8 cellular contexts compared by ENCODE assay signal in the genomic region with DNA sequence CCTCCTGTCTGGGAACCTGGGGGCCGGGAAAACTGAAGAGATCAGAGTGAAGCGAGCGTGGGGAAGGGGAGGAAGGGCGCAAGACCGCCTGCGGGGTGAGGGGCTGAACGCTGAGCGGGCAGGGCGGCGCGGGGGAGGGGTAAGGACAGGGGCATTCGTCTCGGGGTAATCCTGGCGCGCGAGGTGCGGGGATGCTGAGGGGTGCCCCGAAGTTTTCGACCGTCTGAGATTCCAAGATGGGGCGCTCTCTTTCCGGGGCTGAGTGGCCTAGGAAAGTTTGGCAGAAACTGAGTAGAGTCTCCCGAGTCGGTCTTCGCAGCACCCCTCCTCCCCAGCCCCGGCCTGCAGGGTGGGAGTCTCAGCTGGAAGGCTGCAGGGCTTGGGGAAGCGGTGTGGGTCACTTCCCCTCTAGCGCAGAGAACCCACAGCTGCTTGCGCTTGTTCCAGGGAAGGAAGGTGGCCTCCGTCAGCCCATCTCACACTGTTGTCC. TPM values are rescaled to one million over a fixed set of nuclear protein-coding genes. Genes with fewer than 3 reads are reported as not detected.
DNase-seq lines count a peak whose midpoint lies in the region; ATAC-seq, FAIRE-seq and TF ChIP-seq lines count a peak whose summit lies in the region.

No MANE protein-coding gene starts in this region.

- H3K36me3 ChIP-seq in MM.1S (replicated peaks; ENCODE audit: insufficient read depth, low read length): peaks cover 3% of the 10 kb centered on the region; the same call in 1 of the 2 replicates
- peaks cover 10 to 20% of the 10 kb centered on the region in 2 experiments for H3K36me3 ChIP-seq in mesenchymal stem cell (ENCODE audit: control insufficient read depth in 1 of 2, insufficient read depth in 2 of 2, low read depth in 1 of 2, low read length in 2 of 2)
- peaks cover 0 to 15% (median 7%) of the 10 kb centered on the region in 4 donors for H3K36me3 ChIP-seq in upper lobe of left lung

- H3K79me1 ChIP-seq in mesenchymal stem cell (replicated peaks; ENCODE audit: low read length, poor library complexity, severe bottlenecking): peaks cover 2% of the 10 kb centered on the region

- H3K79me2 ChIP-seq in MM.1S (ENCODE audit: low read length): 0 out of 2 replicates have a peak, but pooled peaks cover 3% of the 10 kb centered on the region

- intact Hi-C loops in CD4-positive, alpha-beta T cell (cut with DNase I, micrococcal nuclease): loop anchor here (5.0 kb wide), 2 partner anchors 68 to 153 kb away; partner anchors contain the start of gene GPR142 (in 1 of the 2)
- intact Hi-C loops in MCF 10A (cut with micrococcal nuclease): loop anchor here (2.0 to 5.0 kb wide), 2 partner anchors 68 to 147 kb away; partner anchors contain the start of gene BTBD17

- peak in 1 of 10 experiments; percentile 37 for DNase-seq in CD4-positive, alpha-beta T cell
- no peak for DNase-seq in MM.1S
- DNase-seq in MCF 10A (ENCODE audit: unreplicated experiment): no peak
- no peak for DNase-seq in mesenchymal stem cell
- no peak for DNase-seq in upper lobe of left lung
- DNase-seq in SW480 (ENCODE audit: low spot score): no peak
- no peak for DNase-seq in urothelium cell line (ENCODE audit: low spot score)

- no peak overlapping the region for H3K4ac ChIP-seq in mesenchymal stem cell (ENCODE audit: low read depth in 1 of 2, low read length in 2 of 2)

- peak overlapping the region; percentile 74 for H3K27ac Mint-ChIP-seq in CD4-positive, alpha-beta T cell
- H3K27ac Mint-ChIP-seq in MCF 10A (ENCODE audit: low read depth, unreplicated experiment): no peak overlapping the region

- peaks cover 10% of the 10 kb centered on the region; the same call in 1 of the 2 replicates for H3K4me1 ChIP-seq in MM.1S (ENCODE audit: low read length)
- peaks cover 39% of the 10 kb centered on the region for H3K4me1 ChIP-seq in mesenchymal stem cell (ENCODE audit: control insufficient read depth, insufficient read depth, low read depth, low read length)
- H3K4me1 ChIP-seq in upper lobe of left lung: peaks cover 34 to 44% (median 37%) of the 10 kb centered on the region in 4 donors

- peak overlapping the region; percentile 68 for H2BK15ac ChIP-seq in mesenchymal stem cell (ENCODE audit: low read depth, poor library complexity, severe bottlenecking)

- POLR2A ChIA-PET in CD4-positive, alpha-beta T cell (lab: Charles Lee): interaction anchor here (0.9 to 2.7 kb wide), 6 partner anchors 10 to 71 kb away, joined by 3 to 28 read pairs (median 10); partner anchors contain the start of genes DNAI2 and RPL38
- POLR2A ChIA-PET in MCF 10A (lab: Yijun Ruan, JAX): interaction anchor here (0.7 kb wide), 1 partner anchor 543 kb away, joined by 3 read pairs; no protein-coding TSS in a partner anchor

- peaks cover 46% of the 10 kb centered on the region for H3K4me1 Mint-ChIP-seq in CD4-positive, alpha-beta T cell (ENCODE audit: low read depth)
- peaks cover 22% of the 10 kb centered on the region for H3K4me1 Mint-ChIP-seq in MCF 10A (ENCODE audit: insufficient read depth, unreplicated experiment)

- CTCF ChIA-PET in CD4-positive, alpha-beta T cell (lab: Charles Lee): interaction anchor here (2.5 kb wide), 1 partner anchor 10 kb away, joined by 16 read pairs; the partner anchor contains the start of gene RPL38
- CTCF ChIA-PET in MCF 10A (lab: Yijun Ruan, JAX): no interaction called here

- no peak overlapping the region for H2BK120ac ChIP-seq in mesenchymal stem cell (ENCODE audit: low read depth, low read length)

- no peak for TF ChIP-seq POLR2A in upper lobe of left lung (IDR thresholded peaks at IDR 0.05)

- WGBS in mesenchymal stem cell: 9% methylated on average over 19 of the region's 30 CpGs
- WGBS in upper lobe of left lung, 2 donors: 3 to 12% methylated on average over 16 to 30 of the region's 30 CpGs

- peak overlapping the region; percentile 53 for H3K4me3 ChIP-seq in MM.1S (ENCODE audit: low read length)
- H3K4me3 ChIP-seq in mesenchymal stem cell (ENCODE audit: insufficient read depth in 1 of 2, low read depth in 1 of 2, low read length in 2 of 2): peak overlapping the region; percentile 47 to 68
- peak overlapping the region; percentile 52 to 61 (median 58) for H3K4me3 ChIP-seq in upper lobe of left lung

- H3K36me3 Mint-ChIP-seq in CD4-positive, alpha-beta T cell (ENCODE audit: low read depth): peaks cover 35% of the 10 kb centered on the region
- H3K36me3 Mint-ChIP-seq in MCF 10A (ENCODE audit: insufficient read depth, unreplicated experiment): peaks cover 38% of the 10 kb centered on the region

- H3K4me3 Mint-ChIP-seq in CD4-positive, alpha-beta T cell: peak overlapping the region; percentile 89
- H3K4me3 Mint-ChIP-seq in MCF 10A (ENCODE audit: unreplicated experiment): peak overlapping the region; percentile 84

- H3K9ac ChIP-seq in MM.1S (ENCODE audit: low read length): no peak overlapping the region
- no peak overlapping the region for H3K9ac ChIP-seq in mesenchymal stem cell (ENCODE audit: low read length)

- no peak overlapping the region for H4K91ac ChIP-seq in mesenchymal stem cell (ENCODE audit: low read length)

- H3F3A ChIP-seq in MM.1S (ENCODE audit: insufficient read depth, low read length): peaks cover 40% of the 10 kb centered on the region

- H3K23ac ChIP-seq in mesenchymal stem cell (ENCODE audit: low read length in 2 of 2): peak overlapping the region in 1 of 2 experiments; percentile 9

- no peak overlapping the region for H3K27ac ChIP-seq in CD4-positive, alpha-beta T cell (ENCODE audit: low read depth, low read length)
- H3K27ac ChIP-seq in MM.1S (ENCODE audit: low read length) (no peak overlapping the region), mesenchymal stem cell (ENCODE audit: low read length, poor library complexity, severe bottlenecking) (no peak overlapping the region), upper lobe of left lung (peak overlapping the region in 3 of 4 donors; percentile 57 to 81 (median 79))

- no TSS peak for BruUV-seq in MCF 10A (replicated peaks; lab: Mats Ljungman, UMichigan)

- no peaks in the 10 kb centered on the region for H3K27me3 Mint-ChIP-seq in CD4-positive, alpha-beta T cell
- H3K27me3 Mint-ChIP-seq in MCF 10A (ENCODE audit: insufficient read depth, unreplicated experiment): no peaks in the 10 kb centered on the region

- no peak overlapping the region for H3K14ac ChIP-seq in mesenchymal stem cell (ENCODE audit: low read length in 2 of 2)

- H3K27me3 ChIP-seq in CD4-positive, alpha-beta T cell (ENCODE audit: control insufficient read depth, insufficient read depth, low read length): no peaks in the 10 kb centered on the region
- peaks cover 14% of the 10 kb centered on the region for H3K27me3 ChIP-seq in MM.1S (replicated peaks; ENCODE audit: insufficient read depth, low read length)
- peaks cover 20 to 48% of the 10 kb centered on the region in 2 experiments for H3K27me3 ChIP-seq in mesenchymal stem cell (ENCODE audit: control insufficient read depth in 1 of 2, insufficient read depth in 1 of 2, low read length in 2 of 2)
- H3K27me3 ChIP-seq in upper lobe of left lung: no peaks in the 10 kb centered on the region

- H2AK5ac ChIP-seq in mesenchymal stem cell (ENCODE audit: low read length, severe bottlenecking): no peak overlapping the region

- H4K8ac ChIP-seq in mesenchymal stem cell (ENCODE audit: low read length): peak overlapping the region; percentile 55

- no peak overlapping the region for H2BK5ac ChIP-seq in mesenchymal stem cell (ENCODE audit: low read depth, low read length, poor library complexity, severe bottlenecking)

- no peak for FAIRE-seq in urothelium cell line (lab: Jason Lieb, UNC)

- peak overlapping the region in 1 of 2 experiments; percentile 85 for H3K18ac ChIP-seq in mesenchymal stem cell (ENCODE audit: low read depth in 1 of 2, low read length in 2 of 2)

- H3K9me2 ChIP-seq in MM.1S (replicated peaks; ENCODE audit: insufficient read depth, low read length): no peaks in the 10 kb centered on the region

- no peak for TF ChIP-seq EP300 in upper lobe of left lung (IDR thresholded peaks at IDR 0.05)

- no peaks in the 10 kb centered on the region for H3K9me3 Mint-ChIP-seq in CD4-positive, alpha-beta T cell
- H3K9me3 Mint-ChIP-seq in MCF 10A (ENCODE audit: unreplicated experiment): no peaks in the 10 kb centered on the region

- no peak for TF ChIP-seq CTCF in CD4-positive, alpha-beta T cell (IDR thresholded peaks at IDR 0.05)
- TF ChIP-seq CTCF in MM.1S (IDR thresholded peaks at IDR 0.05; ENCODE audit: low read length) (no peak), MCF 10A (IDR thresholded peaks at IDR 0.05; ENCODE audit: unreplicated experiment) (no peak), upper lobe of left lung (IDR thresholded peaks at IDR 0.05) (no peak)

- no peaks in the 10 kb centered on the region for H3K9me3 ChIP-seq in CD4-positive, alpha-beta T cell (ENCODE audit: control insufficient read depth, low read length)
- H3K9me3 ChIP-seq in MM.1S (replicated peaks; ENCODE audit: insufficient read depth, low read length) (no peaks in the 10 kb centered on the region), mesenchymal stem cell (ENCODE audit: control insufficient read depth, low read length) (no peaks in the 10 kb centered on the region), upper lobe of left lung (no peaks in the 10 kb centered on the region)

- peaks cover 21% of the 10 kb centered on the region for H4K20me1 ChIP-seq in MM.1S (ENCODE audit: insufficient read depth, low read length)

- no peak for ATAC-seq in CD4-positive, alpha-beta T cell (ENCODE audit: poor library complexity)
- peak in 1 of 2 donors; percentile 43 for ATAC-seq in upper lobe of left lung (ENCODE audit: low FRiP score in 2 of 2)
- no peak for ATAC-seq in HG02588 (IDR thresholded peaks at IDR 0.05; ENCODE audit: unreplicated experiment)

- peak overlapping the region; percentile 82 for H2AFZ ChIP-seq in MM.1S (ENCODE audit: low read length)
- H2AFZ ChIP-seq in mesenchymal stem cell (ENCODE audit: low read depth, low read length): peak overlapping the region; percentile 54

- H3K4me2 ChIP-seq in MM.1S (ENCODE audit: low read depth, low read length): peak overlapping the region; percentile 74
- peak overlapping the region; percentile 66 for H3K4me2 ChIP-seq in mesenchymal stem cell (ENCODE audit: low read length, poor library complexity, severe bottlenecking)

- no peak overlapping the region for H2BK12ac ChIP-seq in mesenchymal stem cell (ENCODE audit: low read length in 2 of 2)

RNA-seq across cellular contexts. Expression of gene TTYH2, which starts 0.6 kb away (rescaled TPM):
- total RNA-seq in CD4-positive, alpha-beta T cell: 1 to 10 TPM; 4.4 to 5.4 TPM
- total RNA-seq in MCF 10A (2022) (0.12 and 0.66 TPM in 2 replicates), upper lobe of left lung (10 to 100 TPM in 1 of 6 donors, 1 to 10 TPM in 5; 2.4 to 10.5 (median 8.0) TPM)
- 2.0 TPM for polyA plus RNA-seq in mesenchymal stem cell (2013, experiment 1 of 2)
- polyA plus RNA-seq in mesenchymal stem cell (2013, experiment 2 of 2): 2.7 TPM

RNA-seq across cellular contexts. Expression of gene RPL38, which starts 10.5 kb away (rescaled TPM):
- 1,000 to 10,000 TPM; 2,305 to 2,531 TPM for total RNA-seq in CD4-positive, alpha-beta T cell
- total RNA-seq in MCF 10A (2022) (1,197 and 1,378 TPM in 2 replicates), upper lobe of left lung (100 to 1,000 TPM; 334 to 709 (median 485) TPM)
- polyA plus RNA-seq in mesenchymal stem cell (2013, experiment 1 of 2): 3,306 TPM
- polyA plus RNA-seq in mesenchymal stem cell (2013, experiment 2 of 2): 3,256 TPM

Comparison
In these comparisons a context has a peak if more than half of its experiments do, and no peak if none do; other contexts are left out.
1. H3K27ac ChIP-seq: peak in upper lobe of left lung (3 of 4); none in CD4-positive, alpha-beta T cell (single experiment), MM.1S (single experiment) and mesenchymal stem cell (single experiment).
2. Peak in every context shown above with its lines, with median percentiles within 50 percentile points of each other: H3K4me3 ChIP-seq.